Comparison of ENCODE assay signal across 8 cellular contexts in genomic region chr12:54279632-54280400, GRCh38. TPM values are rescaled to one million over a fixed set of nuclear protein-coding genes. Genes with fewer than 3 reads are reported as not detected.
A peak's percentile ranks its signal among the peaks of the same experiment; 100 is the strongest.
DNase-seq lines count a peak whose midpoint lies in the region; ATAC-seq, FAIRE-seq and TF ChIP-seq lines count a peak whose summit lies in the region.

CBX5 (minus strand) TSS chr12:54280122; CDS start chr12:54257650, 22,472 bp downstream.

- H3K9ac ChIP-seq in smooth muscle cell (ENCODE audit: low read depth) = peak within 1 kb of the TSS; percentile 90

- DNase-seq in AG04449 (ENCODE audit: low read depth, low spot score) = peak; percentile 99
- peak; percentile 98 for DNase-seq in NCI-H2196 treated with DMSO at 0.1 percent for 48 hours (lab: John Stamatoyannopoulos, UW; ENCODE audit: unreplicated experiment)
- DNase-seq in WERI-Rb-1 = peak; percentile 99
- DNase-seq in bronchial epithelial cell (ENCODE audit: low read depth) = peak; percentile 100
- DNase-seq in iPS-NIHi7 (ENCODE audit: extremely low spot score) = peak; percentile 92
- peak; percentile 97 for DNase-seq in smooth muscle cell (lab: John Stamatoyannopoulos, UW; ENCODE audit: unreplicated experiment)

- H3K4me2 ChIP-seq in smooth muscle cell = peak within 1 kb of the TSS; percentile 96

- H3K9me3 ChIP-seq in WERI-Rb-1 (ENCODE audit: severe bottlenecking) (no peaks in the 10 kb centered on the region), smooth muscle cell (replicated peaks; ENCODE audit: low read depth) (no peaks in the 10 kb centered on the region)

- peaks cover 24% of the 10 kb centered on the region for H3F3A ChIP-seq in smooth muscle cell (ENCODE audit: low read depth)

- peaks cover 82% of the 10 kb centered on the region for H3K79me2 ChIP-seq in smooth muscle cell (ENCODE audit: low read depth)

- H4K20me1 ChIP-seq in smooth muscle cell (ENCODE audit: low read depth) = peaks cover 41% of the 10 kb centered on the region

- FAIRE-seq in bronchial epithelial cell (lab: Jason Lieb, UNC) = no peak

- H3K36me3 ChIP-seq in WERI-Rb-1 = peaks cover 68% of the 10 kb centered on the region
- H3K36me3 ChIP-seq in bronchial epithelial cell (ENCODE audit: control insufficient read depth, insufficient read depth, low read length) = peaks cover 7% of the 10 kb centered on the region
- H3K36me3 ChIP-seq in smooth muscle cell (ENCODE audit: low read depth) = peaks cover 16% of the 10 kb centered on the region

- H3K27me3 ChIP-seq in WERI-Rb-1 (ENCODE audit: insufficient read depth, low read depth, severe bottlenecking) (no peaks in the 10 kb centered on the region), bronchial epithelial cell (ENCODE audit: control insufficient read depth, insufficient read depth, low read length) (no peaks in the 10 kb centered on the region), smooth muscle cell (ENCODE audit: low read depth) (no peaks in the 10 kb centered on the region)

- ATAC-seq in GM18907 (IDR thresholded peaks at IDR 0.05; ENCODE audit: unreplicated experiment) (peak; percentile 78), HG03139 (IDR thresholded peaks at IDR 0.05; ENCODE audit: unreplicated experiment) (peak; percentile 66)

- H3K4me3 ChIP-seq in AG04449 (ENCODE audit: low read depth, low read length) (peak within 1 kb of the TSS; percentile 92), WERI-Rb-1 (ENCODE audit: low read depth, low read length) (peak within 1 kb of the TSS; percentile 100), bronchial epithelial cell (ENCODE audit: low read depth, low read length) (peak within 1 kb of the TSS; percentile 68), smooth muscle cell (peak within 1 kb of the TSS; percentile 74)

- CTCF ChIA-PET in AG04449 (lab: Yijun Ruan, JAX) = interaction anchor here (0.8 to 4.4 kb wide), 11 partner anchors 12 to 91 kb away, joined by 3 to 27 read pairs (median 6); partner anchors contain the start of gene COPZ1

- peaks cover 36% of the 10 kb centered on the region for H3K4me1 ChIP-seq in smooth muscle cell (ENCODE audit: low read depth)

- TF ChIP-seq CTCF in AG04449 (IDR thresholded peaks at IDR 0.05; ENCODE audit: insufficient read depth, low read length, missing control alignments) (no peak), WERI-Rb-1 (IDR thresholded peaks at IDR 0.05; ENCODE audit: low read depth, low read length) (no peak), bronchial epithelial cell (IDR thresholded peaks at IDR 0.05; ENCODE audit: insufficient read depth, low read length, severe bottlenecking) (no peak), smooth muscle cell (IDR thresholded peaks at IDR 0.05; ENCODE audit: borderline replicate concordance, insufficient read depth, poor library complexity, severe bottlenecking) (no peak)

- POLR2A ChIA-PET in AG04449 (lab: Yijun Ruan, JAX) = interaction anchor here (0.7 to 3.1 kb wide), 21 partner anchors 11 to 1694 kb away, joined by 3 to 33 read pairs (median 6); partner anchors contain the start of genes COPZ1, NFE2 and RAB5B

- H2AFZ ChIP-seq in smooth muscle cell (ENCODE audit: low read depth) = peak within 1 kb of the TSS; percentile 81

- H3K27ac ChIP-seq in WERI-Rb-1 (peak within 1 kb of the TSS; percentile 98), smooth muscle cell (ENCODE audit: low read depth) (peak within 1 kb of the TSS; percentile 89)

- under 1% methylated on average over 46 of the region's 46 CpGs for WGBS in smooth muscle cell (ENCODE audit: low lambda C conversion rate)

RNA-seq across cellular contexts. Expression of gene CBX5, which starts in this region (rescaled TPM):
- total RNA-seq in bronchial epithelial cell = 13.2 and 16.0 TPM in 2 replicates
- 58.9 and 67.4 TPM in 2 replicates for total RNA-seq in smooth muscle cell
- 25.0 and 26.1 TPM in 2 replicates for polyA plus RNA-seq in smooth muscle cell

Comparison
In these comparisons a context has a peak if more than half of its experiments do, and no peak if none do; other contexts are left out.
1. Peak in every context shown above with its lines: DNase-seq, ATAC-seq, H3K4me3 ChIP-seq and H3K27ac ChIP-seq.